In genomic region chrX:56729152-56729557, GRCh38 we compare ENCODE assay signal across 8 cellular contexts. TPM values are rescaled to one million over a fixed set of nuclear protein-coding genes. Genes with fewer than 3 reads are reported as not detected.
DNase-seq lines count a peak whose midpoint lies in the region; ATAC-seq and TF ChIP-seq lines count a peak whose summit lies in the region.

Gene NBDY (plus strand): TSS chrX:56729243. CDS start chrX:56729354, 111 bp downstream.

- peak within 1 kb of the TSS; percentile 62 for H3K4me2 ChIP-seq in parathyroid adenoma (ENCODE audit: low read length)

- peak within 1 kb of the TSS; percentile 82 for H2AFZ ChIP-seq in parathyroid adenoma

- H3K4me3 ChIP-seq in heart right ventricle (peak within 1 kb of the TSS; percentile 47 to 74 (median 64)), parathyroid adenoma (ENCODE audit: low read depth, low read length) (peak within 1 kb of the TSS; percentile 68)

- H3K79me2 ChIP-seq in parathyroid adenoma: no peaks in the 10 kb centered on the region

- TF ChIP-seq POLR2A in Raji (IDR thresholded peaks at IDR 0.05; ENCODE audit: insufficient read depth, low read depth, low read length): peak; percentile 45; the same call in 1 of the 2 replicates

- DNase-seq in DMS 273 treated with DMSO at 0.1 percent for 48 hours (lab: John Stamatoyannopoulos, UW) (peak; percentile 42), GM20000 (ENCODE audit: low spot score) (peak; percentile 10), HT-29 (ENCODE audit: low spot score) (peak; percentile 52), amniotic stem cell (lab: John Stamatoyannopoulos, UW) (peak; percentile 26), heart right ventricle (peak; percentile 20 to 36), NK-92 (lab: John Stamatoyannopoulos, UW; ENCODE audit: unreplicated experiment) (no peak)

- intact Hi-C loops in heart right ventricle (cut with DNase I): loop anchor here in 4 of 10 donors (5.0 to 10.0 kb wide), 4 partner anchors 164 to 444 kb away; partner anchors contain the start of gene UBQLN2 (in 2 of the 4)

- H3K9me3 ChIP-seq in heart right ventricle: no peaks in the 10 kb centered on the region
- no peaks in the 10 kb centered on the region for H3K9me3 ChIP-seq in parathyroid adenoma (ENCODE audit: control insufficient read depth, low read length)

- H3K36me3 ChIP-seq in heart right ventricle (no peaks in the 10 kb centered on the region), parathyroid adenoma (ENCODE audit: control insufficient read depth, insufficient read depth, low read length) (no peaks in the 10 kb centered on the region)

- 0 to 1% methylated on average over 21 to 22 of the region's 22 CpGs for WGBS in heart right ventricle, 2 donors

- ATAC-seq in heart right ventricle: peak; percentile 88 to 98 (median 94)

- H3K4me1 ChIP-seq in heart right ventricle (peaks cover 0 to 39% (median 0%) of the 10 kb centered on the region in 9 donors), parathyroid adenoma (no peaks in the 10 kb centered on the region)

- H3K27ac ChIP-seq in heart right ventricle (peak within 1 kb of the TSS; percentile 58 to 90 (median 84)), parathyroid adenoma (peak within 1 kb of the TSS; percentile 91)

- TF ChIP-seq CTCF in GM20000 (IDR thresholded peaks at IDR 0.05; ENCODE audit: extremely low read depth, missing control alignments) (no peak), heart right ventricle (IDR thresholded peaks at IDR 0.05) (no peak), parathyroid adenoma (IDR thresholded peaks at IDR 0.05) (no peak)

- peaks cover 0 to 78% (median 0%) of the 10 kb centered on the region in 7 donors for H3K27me3 ChIP-seq in heart right ventricle
- no peaks in the 10 kb centered on the region for H3K27me3 ChIP-seq in parathyroid adenoma (ENCODE audit: control insufficient read depth, insufficient read depth, low read length)

- H3K9ac ChIP-seq in parathyroid adenoma: peak within 1 kb of the TSS; percentile 53

RNA-seq across cellular contexts. Expression of gene NBDY, which starts in this region (rescaled TPM):
- total RNA-seq in HT-29 (2014; rRNA removed; shearing (Covaris generic)): 5.0 and 5.6 TPM in 2 replicates
- 10 to 100 TPM; 14.7 to 36.7 (median 25.7) TPM for total RNA-seq in heart right ventricle
- 10 to 100 TPM; 11.4 to 29.1 TPM for polyA plus RNA-seq in heart right ventricle
